Comparison of ENCODE assay signal across 11 cellular contexts in genomic region chr4:53592686-53593641, GRCh38. TPM values are rescaled to one million over a fixed set of nuclear protein-coding genes. Genes with fewer than 3 reads are reported as not detected.
DNase-seq lines count a peak whose midpoint lies in the region; ATAC-seq, FAIRE-seq and TF ChIP-seq lines count a peak whose summit lies in the region.
"Had no signal": no experiment of that assay in that cellular context is flagged by ENCODE, and none has a peak within 500 bp of the region (broad histone marks: within the 10 kb centered on the region; RNA-seq: fewer than 3 reads in every experiment).

No MANE protein-coding gene starts in this region.

- H3K9me3 ChIP-seq in HUES48 (ENCODE audit: control insufficient read depth, insufficient read depth, low read length) = no peaks in the 10 kb centered on the region
- no peaks in the 10 kb centered on the region for H3K9me3 ChIP-seq in iPS-15b (ENCODE audit: control insufficient read depth, insufficient read depth, low read length)
- H3K9me3 ChIP-seq in small intestine (ENCODE audit: control insufficient read depth, low read depth) = no peaks in the 10 kb centered on the region
- no peaks in the 10 kb centered on the region for H3K9me3 ChIP-seq in WERI-Rb-1 (ENCODE audit: severe bottlenecking)

- no peaks in the 10 kb centered on the region for H3K36me3 ChIP-seq in HUES48 (ENCODE audit: control insufficient read depth, insufficient read depth, low read length)
- H3K36me3 ChIP-seq in iPS-15b (ENCODE audit: control insufficient read depth, insufficient read depth, low read length) = no peaks in the 10 kb centered on the region
- no peaks in the 10 kb centered on the region for H3K36me3 ChIP-seq in small intestine (ENCODE audit: control insufficient read depth in 2 of 2, insufficient read depth in 2 of 2, low read length in 2 of 2)
- H3K36me3 ChIP-seq in WERI-Rb-1 = no peaks in the 10 kb centered on the region

- H3K9ac ChIP-seq in HUES48 (ENCODE audit: low read depth, low read length) = peak overlapping the region; percentile 64
- no peak overlapping the region for H3K9ac ChIP-seq in iPS-15b (ENCODE audit: low read depth, low read length)

- FAIRE-seq in small intestine (lab: Jason Lieb, UNC) = no peak

- TF ChIP-seq CTCF in astrocyte of the cerebellum (IDR thresholded peaks at IDR 0.05; ENCODE audit: low read depth, low read length, missing control alignments) = no peak
- TF ChIP-seq CTCF in WERI-Rb-1 (IDR thresholded peaks at IDR 0.05; ENCODE audit: low read depth, low read length) = no peak

- in situ Hi-C loops in astrocyte of the cerebellum (cut with HindIII; ENCODE audit: low sequenced_read_pairs) = no loop called here

- DNase-seq in astrocyte of the cerebellum (ENCODE audit: low read depth) (no peak), small intestine (peak; percentile 79), WERI-Rb-1 (no peak), NCI-H1092 treated with DMSO at 0.1 percent for 48 hours (lab: John Stamatoyannopoulos, UW) (no peak)
- no peak for DNase-seq in stimulated activated CD4-positive, alpha-beta T cell treated with anti-CD3 and anti-CD28 coated beads, Interleukin-1b, Interleukin-23, amount 100 ng/mL, for 48 hours
- DNase-seq: activated T-cell treated with anti-CD3 and anti-CD28 coated beads, Interleukin-2, amount 50 U/mL, for 24 hours; NCI-H1694 treated with DMSO at 0.1 percent for 48 hours; occipital lobe had no signal

- WGBS in small intestine, 3 donors = 11 to 32% (median 31%) methylated on average over 21 of the region's 21 CpGs

- no peak for ATAC-seq in GM19452 (IDR thresholded peaks at IDR 0.05; ENCODE audit: unreplicated experiment)

- H3K4me1 ChIP-seq in HUES48 (ENCODE audit: control insufficient read depth, insufficient read depth, low read length) (peaks cover 46% of the 10 kb centered on the region), iPS-15b (ENCODE audit: control insufficient read depth, insufficient read depth, low read length) (peaks cover 9% of the 10 kb centered on the region), small intestine (ENCODE audit: control insufficient read depth in 2 of 2, insufficient read depth in 1 of 2, low read depth in 1 of 2, low read length in 1 of 2) (no peaks in the 10 kb centered on the region)

- H3K4me3 ChIP-seq in HUES48 (ENCODE audit: low read depth, low read length) (peak overlapping the region; percentile 60), astrocyte of the cerebellum (ENCODE audit: low read depth, low read length) (peak overlapping the region; percentile 7), iPS-15b (ENCODE audit: low read depth, low read length) (peak overlapping the region; percentile 66), small intestine (ENCODE audit: low read depth in 1 of 2, low read length in 2 of 2) (peak overlapping the region in 1 of 2 donors; percentile 37), WERI-Rb-1 (ENCODE audit: low read depth, low read length) (no peak overlapping the region)

- H3K27ac ChIP-seq in HUES48 (ENCODE audit: low read depth, low read length) (peak overlapping the region; percentile 95), small intestine (ENCODE audit: low read depth in 1 of 2, low read length in 1 of 2) (peak overlapping the region; percentile 73 to 85), WERI-Rb-1 (no peak overlapping the region)

- H3K27me3 ChIP-seq in HUES48 (ENCODE audit: control insufficient read depth, insufficient read depth, low read length) (no peaks in the 10 kb centered on the region), iPS-15b (ENCODE audit: control insufficient read depth, insufficient read depth, low read length) (no peaks in the 10 kb centered on the region), small intestine (ENCODE audit: control insufficient read depth in 2 of 2, insufficient read depth in 2 of 2, low read length in 2 of 2) (no peaks in the 10 kb centered on the region), WERI-Rb-1 (ENCODE audit: insufficient read depth, low read depth, severe bottlenecking) (peaks cover 11% of the 10 kb centered on the region)

RNA-seq across cellular contexts. Expression of gene LNX1, which starts 1.7 kb away (rescaled TPM):
- polyA plus RNA-seq in small intestine = 10 to 100 TPM in 1 of 3 donors, 1 to 10 TPM in 2; 6.4 to 11.1 (median 7.2) TPM
